10 cellular contexts compared by ENCODE assay signal in the genomic region with DNA sequence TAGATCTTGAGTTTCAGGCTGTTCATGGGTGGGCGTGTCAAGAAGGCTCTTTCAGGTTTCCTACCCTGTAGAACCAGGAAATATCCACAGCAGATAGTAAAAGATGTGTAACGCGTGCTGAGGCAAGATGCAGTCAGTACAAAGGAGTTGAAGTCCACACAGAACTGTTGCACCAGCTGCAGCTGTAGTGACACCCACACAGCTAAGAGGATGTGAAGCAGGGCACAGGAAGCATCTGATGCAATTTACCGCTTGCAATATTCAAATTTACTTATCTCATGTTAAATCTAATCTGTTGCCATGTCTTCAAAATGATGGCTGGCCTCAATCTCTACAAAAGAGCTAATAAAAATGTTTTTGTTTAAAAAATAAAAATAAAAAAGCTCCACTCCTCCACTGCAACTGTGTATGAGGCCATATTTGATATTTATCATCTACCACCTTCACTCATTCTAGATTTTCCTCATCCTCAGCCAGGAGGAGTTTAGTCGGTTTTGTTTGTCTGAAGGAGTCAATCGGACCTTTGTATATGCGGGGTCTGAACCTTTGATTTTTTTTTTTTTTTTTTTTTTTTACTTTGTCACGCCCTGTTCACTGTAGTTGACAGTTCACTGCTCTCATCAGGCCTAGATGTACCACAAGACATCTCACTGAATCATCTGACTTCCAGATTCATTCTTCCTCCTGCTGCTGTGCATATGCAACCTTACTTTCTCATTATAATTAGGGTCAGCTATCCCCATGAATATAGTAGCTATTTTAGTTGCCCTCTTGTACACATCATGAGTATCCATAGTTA.
DNase-seq lines count a peak whose midpoint lies in the region; ATAC-seq, FAIRE-seq and TF ChIP-seq lines count a peak whose summit lies in the region.
"Had no signal": no experiment of that assay in that cellular context is flagged by ENCODE, and none has a peak within 500 bp of the region (broad histone marks: within the 10 kb centered on the region; RNA-seq: fewer than 3 reads in every experiment).

No MANE protein-coding gene starts in this region.

- TF ChIP-seq CTCF in fibroblast of lung (conservative IDR thresholded peaks at IDR 0.05 in 1 of 2, IDR thresholded peaks at IDR 0.05 in 1 of 2; ENCODE audit: low read depth in 1 of 2, low read length in 2 of 2), result no peak
- TF ChIP-seq CTCF in coronary artery (IDR thresholded peaks at IDR 0.05), result no peak

- H3K9ac ChIP-seq in fibroblast of lung (ENCODE audit: insufficient read depth, low read length), result no peak overlapping the region

- TF ChIP-seq POLR2A in GM12891 (IDR thresholded peaks at IDR 0.05; ENCODE audit: low read depth, low read length), result no peak

- no peaks in the 10 kb centered on the region for H3K9me3 ChIP-seq in fibroblast of lung (ENCODE audit: control insufficient read depth, insufficient read depth, low read depth, low read length)
- H3K9me3 ChIP-seq: adrenal gland, pancreas had no signal

- no peaks in the 10 kb centered on the region for H3K4me1 ChIP-seq in fibroblast of lung (ENCODE audit: control insufficient read depth, extremely low read depth, insufficient read depth, low read length)
- H3K4me1 ChIP-seq: pancreas had no signal

- no peak overlapping the region for H3K4me2 ChIP-seq in fibroblast of lung (ENCODE audit: extremely low read depth, insufficient read depth, low read length)

- ATAC-seq in HG02678 (IDR thresholded peaks at IDR 0.05; ENCODE audit: unreplicated experiment), result peak; percentile 73

- no peaks in the 10 kb centered on the region for H3K36me3 ChIP-seq in fibroblast of lung (ENCODE audit: control insufficient read depth, insufficient read depth, low read length)
- H3K36me3 ChIP-seq: adrenal gland, pancreas had no signal

- peak; percentile 92 for FAIRE-seq in GM12891 (lab: Jason Lieb, UNC)
- FAIRE-seq: pancreas had no signal

- no peak overlapping the region for H2AFZ ChIP-seq in fibroblast of lung (ENCODE audit: low read length)

- no peaks in the 10 kb centered on the region for H3K27me3 ChIP-seq in fibroblast of lung (ENCODE audit: control insufficient read depth, insufficient read depth, low read length)
- H3K27me3 ChIP-seq: adrenal gland, pancreas had no signal

- DNase-seq in GM12891 (ENCODE audit: insufficient read length, low spot score) (no peak), T-helper 1 cell (peak; percentile 9 to 97 (median 31)), fibroblast of lung (ENCODE audit: low read depth in 2 of 2) (peak; percentile 4 to 34), coronary artery (ENCODE audit: low spot score) (no peak), cerebellar cortex (ENCODE audit: low spot score) (no peak), NCI-H524 (lab: John Stamatoyannopoulos, UW) (no peak), GM19240 (ENCODE audit: insufficient read length, low spot score) (no peak)
- DNase-seq: pancreas had no signal

- no peak overlapping the region for H3K4me3 ChIP-seq in fibroblast of lung (replicated peaks in 1 of 4; ENCODE audit: control extremely low read depth in 1 of 4, insufficient read depth in 1 of 4, low read depth in 3 of 4, low read length in 4 of 4)
- no peak overlapping the region for H3K4me3 ChIP-seq in coronary artery
- H3K4me3 ChIP-seq: adrenal gland, pancreas had no signal

- no peaks in the 10 kb centered on the region for H3K79me2 ChIP-seq in fibroblast of lung (ENCODE audit: control insufficient read depth, insufficient read depth, low read length)

- no peaks in the 10 kb centered on the region for H4K20me1 ChIP-seq in fibroblast of lung (ENCODE audit: control insufficient read depth, extremely low read depth, insufficient read depth, low read length)

- H3K27ac ChIP-seq in fibroblast of lung (ENCODE audit: insufficient read depth, low read length) (no peak overlapping the region), coronary artery (no peak overlapping the region)
- H3K27ac ChIP-seq: adrenal gland, pancreas had no signal

TF ChIP-seq in GM12891, 5 proteins besides CTCF, POLR2A, EP300 and RAD21:
- TF ChIP-seq TAF1 (IDR thresholded peaks at IDR 0.05; ENCODE audit: low read depth, low read length), result no peak
- TF ChIP-seq PAX5 (IDR thresholded peaks at IDR 0.05; ENCODE audit: insufficient read depth, low read length, severe bottlenecking), result no peak
- TF ChIP-seq POU2F2 (IDR thresholded peaks at IDR 0.05; ENCODE audit: low read depth, low read length), result peak; percentile 47; the same call in 1 of the 2 replicates
- no peak for TF ChIP-seq POLR2AphosphoS5 (IDR thresholded peaks at IDR 0.05; ENCODE audit: low read depth, low read length)
- peak; percentile 32; the same call in 1 of the 2 replicates for TF ChIP-seq SPI1 (IDR thresholded peaks at IDR 0.05; ENCODE audit: low read depth, low read length)

Comparison
In these comparisons a context has a peak if more than half of its experiments do, and no peak if none do; other contexts are left out.
1. DNase-seq: peak in T-helper 1 cell (5 of 5) and fibroblast of lung (2 of 2); none in GM12891 (single experiment), coronary artery (single experiment), cerebellar cortex (single experiment), NCI-H524 (0 of 2) and GM19240 (single experiment).